Comparison of ENCODE assay signal across 9 cellular contexts in the genomic region with DNA sequence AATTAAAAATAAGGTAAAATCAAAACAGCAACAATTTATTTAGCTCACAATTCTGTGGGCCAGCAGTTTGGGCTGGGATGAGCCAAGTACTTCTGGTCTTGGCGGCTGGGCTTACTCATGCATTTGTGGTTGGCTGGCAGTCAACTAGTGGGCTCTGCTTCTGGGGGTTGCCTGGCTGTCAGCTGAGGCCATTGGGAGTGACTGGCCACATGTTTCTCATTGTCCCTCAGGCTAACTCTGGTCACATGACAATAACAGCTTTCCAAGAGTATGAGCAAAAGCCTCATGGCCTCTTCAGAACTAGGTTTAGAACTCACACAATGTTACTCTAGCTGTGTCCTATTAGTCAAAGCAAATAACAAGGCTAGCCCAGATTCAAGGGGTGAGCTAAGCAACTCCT. TPM values are rescaled to one million over a fixed set of nuclear protein-coding genes. Genes with fewer than 3 reads are reported as not detected.
DNase-seq lines count a peak whose midpoint lies in the region; ATAC-seq and TF ChIP-seq lines count a peak whose summit lies in the region.
"Had no signal": no experiment of that assay in that cellular context is flagged by ENCODE, and none has a peak within 500 bp of the region (broad histone marks: within the 10 kb centered on the region; RNA-seq: fewer than 3 reads in every experiment).

No MANE protein-coding gene starts in this region.

- H3K27me3 ChIP-seq in PC-9 (ENCODE audit: insufficient read depth, low read depth): no peaks in the 10 kb centered on the region
- H3K27me3 ChIP-seq: BLaER1 had no signal

- H3F3A ChIP-seq in PC-9 (ENCODE audit: insufficient read depth, low read depth): no peaks in the 10 kb centered on the region

- CTCF ChIA-PET in PC-9 (lab: Charles Lee): no interaction called here

- no peak overlapping the region for H3K27ac ChIP-seq in PC-9
- H3K27ac ChIP-seq: BLaER1 had no signal

- H3K9me3 ChIP-seq in PC-9 (ENCODE audit: insufficient read depth, low read depth): no peaks in the 10 kb centered on the region

- ATAC-seq in HG03097 (IDR thresholded peaks at IDR 0.05; ENCODE audit: low FRiP score, unreplicated experiment): no peak

- H3K4me1 ChIP-seq in PC-9 (replicated peaks; ENCODE audit: insufficient read depth): no peaks in the 10 kb centered on the region
- H3K4me1 ChIP-seq: BLaER1 had no signal

- H4K20me1 ChIP-seq in PC-9 (ENCODE audit: insufficient read depth): no peaks in the 10 kb centered on the region
- H4K20me1 ChIP-seq: BLaER1 had no signal

- H3K4me3 ChIP-seq in PC-9: no peak overlapping the region
- H3K4me3 ChIP-seq: BLaER1 had no signal

- peak; percentile 69 for DNase-seq in activated CD4-positive, alpha-beta T cell treated with anti-CD3 and anti-CD28 coated beads, Interleukin-2, amount 10 ng/mL, durations not matched to agents 24 days and 14 days
- DNase-seq in activated CD4-positive, alpha-beta T cell treated with anti-CD3 and anti-CD28 coated beads, Interleukin-2, amount 50 U/mL, for 1 hour: no peak
- DNase-seq in T1000 (lab: John Stamatoyannopoulos, UW): peak; percentile 67
- peak in 35 of 42 donors; percentile 14 to 88 (median 56) for DNase-seq in head of caudate nucleus
- DNase-seq in superior temporal gyrus (ENCODE audit: extremely low spot score): peak; percentile 24
- DNase-seq in HuH-7.5 (ENCODE audit: low spot score): no peak
- no peak for DNase-seq in PC-9

- peaks cover 18% of the 10 kb centered on the region for H3K9me3 Mint-ChIP-seq in activated CD4-positive, alpha-beta T cell treated with anti-CD3 and anti-CD28 coated beads, Interleukin-2, amount 10 ng/mL, durations not matched to agents 24 days and 14 days

- no peaks in the 10 kb centered on the region for H3K36me3 Mint-ChIP-seq in activated CD4-positive, alpha-beta T cell treated with anti-CD3 and anti-CD28 coated beads, Interleukin-2, amount 10 ng/mL, durations not matched to agents 24 days and 14 days (ENCODE audit: low read depth)

- no peak overlapping the region for H3K4me3 Mint-ChIP-seq in activated CD4-positive, alpha-beta T cell treated with anti-CD3 and anti-CD28 coated beads, Interleukin-2, amount 10 ng/mL, durations not matched to agents 24 days and 14 days

- no peaks in the 10 kb centered on the region for H3K36me3 ChIP-seq in PC-9 (ENCODE audit: low read depth)
- H3K36me3 ChIP-seq: BLaER1 had no signal

- intact Hi-C loops in activated CD4-positive, alpha-beta T cell treated with anti-CD3 and anti-CD28 coated beads, Interleukin-2, amount 10 ng/mL, durations not matched to agents 24 days and 14 days (cut with micrococcal nuclease): loop anchor here (2.0 kb wide), 2 partner anchors 46 to 54 kb away; no protein-coding TSS in a partner anchor
- intact Hi-C loops in head of caudate nucleus (cut with DNase I): no loop called here
- intact Hi-C loops in PC-9 (cut with micrococcal nuclease; ENCODE audit: unreplicated experiment): no loop called here

- H3K27me3 Mint-ChIP-seq in activated CD4-positive, alpha-beta T cell treated with anti-CD3 and anti-CD28 coated beads, Interleukin-2, amount 10 ng/mL, durations not matched to agents 24 days and 14 days: peaks cover 25% of the 10 kb centered on the region

- H3K27ac Mint-ChIP-seq in activated CD4-positive, alpha-beta T cell treated with anti-CD3 and anti-CD28 coated beads, Interleukin-2, amount 10 ng/mL, durations not matched to agents 24 days and 14 days: peak overlapping the region; percentile 58

- H3K4me2 ChIP-seq in PC-9: no peak overlapping the region
- H3K4me2 ChIP-seq: BLaER1 had no signal

- H3K4me1 Mint-ChIP-seq in activated CD4-positive, alpha-beta T cell treated with anti-CD3 and anti-CD28 coated beads, Interleukin-2, amount 10 ng/mL, durations not matched to agents 24 days and 14 days: peaks cover 23% of the 10 kb centered on the region

- POLR2A ChIA-PET in PC-9 (lab: Charles Lee; ENCODE audit: unreplicated experiment): no interaction called here

- H3K79me2 ChIP-seq in PC-9 (ENCODE audit: low read depth): no peaks in the 10 kb centered on the region

- no peak overlapping the region for H2AFZ ChIP-seq in PC-9

- no peaks in the 10 kb centered on the region for H3K9me2 ChIP-seq in PC-9 (ENCODE audit: insufficient read depth)

- no TSS peak for BruUV-seq in PC-9 (replicated peaks; lab: Mats Ljungman, UMichigan)

- TF ChIP-seq CTCF in PC-9 (conservative IDR thresholded peaks at IDR 0.05): no peak

RNA-seq across cellular contexts. Expression of gene CHIA, which starts 15.6 kb away (rescaled TPM):
- total RNA-seq in activated CD4-positive, alpha-beta T cell treated with anti-CD3 and anti-CD28 coated beads, Interleukin-2, amount 10 ng/mL, durations not matched to agents 24 days and 14 days: not detected in 2 replicates
- not detected in 2 replicates for total RNA-seq in PC-9 (2021)

RNA-seq across cellular contexts. Expression of gene CHI3L2, which starts 47.6 kb away (rescaled TPM):
- total RNA-seq in activated CD4-positive, alpha-beta T cell treated with anti-CD3 and anti-CD28 coated beads, Interleukin-2, amount 10 ng/mL, durations not matched to agents 24 days and 14 days: 2.3 and 3.9 TPM in 2 replicates
- not detected in 2 replicates for total RNA-seq in PC-9 (2021)

Comparison
In these comparisons a context has a peak if more than half of its experiments do, and no peak if none do; other contexts are left out.
1. DNase-seq: peak in activated CD4-positive, alpha-beta T cell treated with anti-CD3 and anti-CD28 coated beads, Interleukin-2, amount 10 ng/mL, durations not matched to agents 24 days and 14 days (single experiment), T1000 (single experiment), head of caudate nucleus (35 of 42) and superior temporal gyrus (single experiment); none in activated CD4-positive, alpha-beta T cell treated with anti-CD3 and anti-CD28 coated beads, Interleukin-2, amount 50 U/mL, for 1 hour (single experiment), HuH-7.5 (single experiment) and PC-9 (0 of 2).